Comparison of ENCODE assay signal across 1 cellular context in genomic region chr6:117817992-117818391, GRCh38.
TF ChIP-seq lines count a peak whose summit lies in the region.

No MANE protein-coding gene starts in this region.

TF ChIP-seq in A549, 52 proteins besides CTCF, POLR2A, EP300 and RAD21:
- TF ChIP-seq REST (IDR thresholded peaks at IDR 0.05) (no peak), RNF2 (IDR thresholded peaks at IDR 0.05; ENCODE audit: borderline replicate concordance, low read depth) (no peak), MAFK (IDR thresholded peaks at IDR 0.05; ENCODE audit: partially characterized antibody) (peak; percentile 15)
